In genomic region chr6:11847515-11848244, GRCh38 we compare ENCODE assay signal across 1 cellular context.
TF ChIP-seq lines count a peak whose summit lies in the region.

No MANE protein-coding gene starts in this region.

TF ChIP-seq in IMR-90, 13 proteins besides CTCF, POLR2A, EP300 and RAD21 (continued from another document):
- no peak for TF ChIP-seq BHLHE40 (IDR thresholded peaks at IDR 0.05; ENCODE audit: low read depth, low read length)
TF ChIP-seq in IMR-90: peak in this region for 0.
